In genomic region chr12:76025601-76026575, GRCh38 we compare ENCODE assay signal across 11 cellular contexts. TPM values are rescaled to one million over a fixed set of nuclear protein-coding genes. Genes with fewer than 3 reads are reported as not detected.
DNase-seq lines count a peak whose midpoint lies in the region; ATAC-seq and TF ChIP-seq lines count a peak whose summit lies in the region.
"Had no signal": no experiment of that assay in that cellular context is flagged by ENCODE, and none has a peak within 500 bp of the region (broad histone marks: within the 10 kb centered on the region; RNA-seq: fewer than 3 reads in every experiment).

No MANE protein-coding gene starts in this region.

- H3K36me3 Mint-ChIP-seq in stimulated activated naive CD8-positive, alpha-beta T cell treated with anti-CD3 and anti-CD28 coated beads, Interleukin-15, Interleukin-2, amounts not matched to agents 100 ng/mL and 50 ng/mL, for 24 hours (ENCODE audit: low read depth): peaks cover 47% of the 10 kb centered on the region
- H3K36me3 Mint-ChIP-seq in activated CD4-positive, alpha-beta memory T cell treated with anti-CD3 and anti-CD28 coated beads, Interleukin-2, amount 10 ng/mL, durations not matched to agents 7 days and 5 days (ENCODE audit: low read depth): peaks cover 54% of the 10 kb centered on the region

- peak overlapping the region; percentile 74 for H3K4me3 Mint-ChIP-seq in stimulated activated naive CD8-positive, alpha-beta T cell treated with anti-CD3 and anti-CD28 coated beads, Interleukin-15, Interleukin-2, amounts not matched to agents 100 ng/mL and 50 ng/mL, for 24 hours
- H3K4me3 Mint-ChIP-seq in stimulated activated naive CD8-positive, alpha-beta T cell treated with anti-CD3 and anti-CD28 coated beads, Interleukin-15, amount 100 ng/mL, for 72 hours: peak overlapping the region in 1 of 2 donors; percentile 21
- no peak overlapping the region for H3K4me3 Mint-ChIP-seq in activated CD4-positive, alpha-beta memory T cell treated with anti-CD3 and anti-CD28 coated beads, Interleukin-2, amount 10 ng/mL, durations not matched to agents 7 days and 5 days

- peak overlapping the region; percentile 41 for H3K27ac Mint-ChIP-seq in stimulated activated naive CD8-positive, alpha-beta T cell treated with anti-CD3 and anti-CD28 coated beads, Interleukin-15, Interleukin-2, amounts not matched to agents 100 ng/mL and 50 ng/mL, for 24 hours
- no peak overlapping the region for H3K27ac Mint-ChIP-seq in stimulated activated naive CD8-positive, alpha-beta T cell treated with anti-CD3 and anti-CD28 coated beads, Interleukin-15, amount 100 ng/mL, for 72 hours
- peak overlapping the region; percentile 38 for H3K27ac Mint-ChIP-seq in activated CD4-positive, alpha-beta memory T cell treated with anti-CD3 and anti-CD28 coated beads, Interleukin-2, amount 10 ng/mL, durations not matched to agents 7 days and 5 days

- intact Hi-C loops in A673 (cut with micrococcal nuclease; ENCODE audit: unreplicated experiment): no loop called here
- intact Hi-C loops in ascending aorta (cut with DNase I): no loop called here

- H3K36me3 ChIP-seq in A673 (ENCODE audit: insufficient read depth, low read length, poor library complexity, severe bottlenecking) (no peaks in the 10 kb centered on the region), ascending aorta (no peaks in the 10 kb centered on the region)
- H3K36me3 ChIP-seq: Peyer's patch had no signal

- H3K27me3 ChIP-seq in A673 (replicated peaks; ENCODE audit: insufficient read depth, low read depth, low read length, poor library complexity) (no peaks in the 10 kb centered on the region), ascending aorta (no peaks in the 10 kb centered on the region)
- H3K27me3 ChIP-seq: Peyer's patch had no signal

- DNase-seq in stimulated activated naive CD8-positive, alpha-beta T cell treated with anti-CD3 and anti-CD28 coated beads, Interleukin-15, amount 100 ng/mL, for 72 hours: no peak
- DNase-seq in activated CD4-positive, alpha-beta memory T cell treated with anti-CD3 and anti-CD28 coated beads, Interleukin-2, amount 10 ng/mL, durations not matched to agents 7 days and 5 days: no peak
- DNase-seq in glomerular visceral epithelial cell (ENCODE audit: extremely low spot score) (peak; percentile 30), A673 (ENCODE audit: low spot score) (no peak), NCI-H748 treated with DMSO at 0.1 percent for 48 hours (lab: John Stamatoyannopoulos, UW) (no peak), ascending aorta (ENCODE audit: low spot score in 2 of 2) (no peak)
- DNase-seq: NCI-H1105 treated with DMSO at 0.1 percent for 48 hours, occipital lobe, Peyer's patch had no signal

- H3K4me1 ChIP-seq in A673 (ENCODE audit: insufficient read depth, low read length, poor library complexity, severe bottlenecking): peaks cover 16% of the 10 kb centered on the region
- H3K4me1 ChIP-seq in ascending aorta: peaks cover 0 to 2% of the 10 kb centered on the region in 2 donors

- H3K4me1 Mint-ChIP-seq in stimulated activated naive CD8-positive, alpha-beta T cell treated with anti-CD3 and anti-CD28 coated beads, Interleukin-15, Interleukin-2, amounts not matched to agents 100 ng/mL and 50 ng/mL, for 24 hours (ENCODE audit: low read depth): peaks cover 63% of the 10 kb centered on the region
- H3K4me1 Mint-ChIP-seq in stimulated activated naive CD8-positive, alpha-beta T cell treated with anti-CD3 and anti-CD28 coated beads, Interleukin-15, amount 100 ng/mL, for 72 hours: peaks cover 46% of the 10 kb centered on the region
- H3K4me1 Mint-ChIP-seq in activated CD4-positive, alpha-beta memory T cell treated with anti-CD3 and anti-CD28 coated beads, Interleukin-2, amount 10 ng/mL, durations not matched to agents 7 days and 5 days: peaks cover 75% of the 10 kb centered on the region

- CTCF ChIA-PET in activated CD4-positive, alpha-beta memory T cell treated with anti-CD3 and anti-CD28 coated beads, Interleukin-2, amount 10 ng/mL, durations not matched to agents 7 days and 5 days (lab: Charles Lee): no interaction called here
- CTCF ChIA-PET in A673 (lab: Charles Lee): no interaction called here

- no peak for ATAC-seq in stimulated activated naive CD8-positive, alpha-beta T cell treated with anti-CD3 and anti-CD28 coated beads, Interleukin-15, amount 100 ng/mL, for 72 hours
- ATAC-seq in GM21717 (IDR thresholded peaks at IDR 0.05; ENCODE audit: unreplicated experiment): no peak

- no TSS peak for BruUV-seq in A673 (replicated peaks; lab: Mats Ljungman, UMichigan)

- H3K27ac ChIP-seq in A673 (ENCODE audit: low read depth, low read length, poor library complexity, severe bottlenecking): no peak overlapping the region
- no peak overlapping the region for H3K27ac ChIP-seq in ascending aorta

- no peaks in the 10 kb centered on the region for H3K27me3 Mint-ChIP-seq in stimulated activated naive CD8-positive, alpha-beta T cell treated with anti-CD3 and anti-CD28 coated beads, Interleukin-15, Interleukin-2, amounts not matched to agents 100 ng/mL and 50 ng/mL, for 24 hours
- no peaks in the 10 kb centered on the region for H3K27me3 Mint-ChIP-seq in stimulated activated naive CD8-positive, alpha-beta T cell treated with anti-CD3 and anti-CD28 coated beads, Interleukin-15, amount 100 ng/mL, for 72 hours
- peaks cover 3% of the 10 kb centered on the region for H3K27me3 Mint-ChIP-seq in activated CD4-positive, alpha-beta memory T cell treated with anti-CD3 and anti-CD28 coated beads, Interleukin-2, amount 10 ng/mL, durations not matched to agents 7 days and 5 days

- TF ChIP-seq CTCF in A673 (conservative IDR thresholded peaks at IDR 0.05; ENCODE audit: low read depth, low read length) (no peak), ascending aorta (IDR thresholded peaks at IDR 0.05) (no peak)

- H3K4me3 ChIP-seq in A673 (ENCODE audit: low read depth, low read length, poor library complexity, severe bottlenecking): no peak overlapping the region
- H3K4me3 ChIP-seq in ascending aorta: no peak overlapping the region
- H3K4me3 ChIP-seq: Peyer's patch had no signal

- H3K9me3 Mint-ChIP-seq in stimulated activated naive CD8-positive, alpha-beta T cell treated with anti-CD3 and anti-CD28 coated beads, Interleukin-15, Interleukin-2, amounts not matched to agents 100 ng/mL and 50 ng/mL, for 24 hours: no peaks in the 10 kb centered on the region
- no peaks in the 10 kb centered on the region for H3K9me3 Mint-ChIP-seq in stimulated activated naive CD8-positive, alpha-beta T cell treated with anti-CD3 and anti-CD28 coated beads, Interleukin-15, amount 100 ng/mL, for 72 hours
- no peaks in the 10 kb centered on the region for H3K9me3 Mint-ChIP-seq in activated CD4-positive, alpha-beta memory T cell treated with anti-CD3 and anti-CD28 coated beads, Interleukin-2, amount 10 ng/mL, durations not matched to agents 7 days and 5 days

- POLR2A ChIA-PET in activated CD4-positive, alpha-beta memory T cell treated with anti-CD3 and anti-CD28 coated beads, Interleukin-2, amount 10 ng/mL, durations not matched to agents 7 days and 5 days (lab: Charles Lee): interaction anchor here (1.0 to 2.1 kb wide), 3 partner anchors 46 to 91 kb away, joined by 4 to 14 read pairs (median 5); no protein-coding TSS in a partner anchor
- POLR2A ChIA-PET in A673 (lab: Charles Lee; ENCODE audit: low non-redundant PET): no interaction called here

- H3K9me3 ChIP-seq in A673 (ENCODE audit: low read depth, low read length, poor library complexity, severe bottlenecking) (no peaks in the 10 kb centered on the region), ascending aorta (no peaks in the 10 kb centered on the region)
- H3K9me3 ChIP-seq: Peyer's patch had no signal

RNA-seq across cellular contexts. Expression of gene PHLDA1, which starts 5.7 kb away (rescaled TPM):
- total RNA-seq in activated CD4-positive, alpha-beta memory T cell treated with anti-CD3 and anti-CD28 coated beads, Interleukin-2, amount 10 ng/mL, durations not matched to agents 7 days and 5 days: 10 to 100 TPM; 42.8 TPM
- total RNA-seq in A673 (2021) (3.4 and 4.9 TPM in 2 replicates), ascending aorta (11.8 TPM)

RNA-seq across cellular contexts. Expression of gene NAP1L1, which starts 58.6 kb away (rescaled TPM):
- total RNA-seq in activated CD4-positive, alpha-beta memory T cell treated with anti-CD3 and anti-CD28 coated beads, Interleukin-2, amount 10 ng/mL, durations not matched to agents 7 days and 5 days: 100 to 1,000 TPM; 524 to 558 TPM
- total RNA-seq in A673 (2021) (801 and 837 TPM in 2 replicates), ascending aorta (116 TPM)

Comparison
In these comparisons a context has a peak if more than half of its experiments do, and no peak if none do; other contexts are left out.
1. H3K27ac Mint-ChIP-seq: peak in stimulated activated naive CD8-positive, alpha-beta T cell treated with anti-CD3 and anti-CD28 coated beads, Interleukin-15, Interleukin-2, amounts not matched to agents 100 ng/mL and 50 ng/mL, for 24 hours (single experiment) and activated CD4-positive, alpha-beta memory T cell treated with anti-CD3 and anti-CD28 coated beads, Interleukin-2, amount 10 ng/mL, durations not matched to agents 7 days and 5 days (single experiment); none in stimulated activated naive CD8-positive, alpha-beta T cell treated with anti-CD3 and anti-CD28 coated beads, Interleukin-15, amount 100 ng/mL, for 72 hours (0 of 2).